ENCODE assay signal across 2 cellular contexts in the genomic region with DNA sequence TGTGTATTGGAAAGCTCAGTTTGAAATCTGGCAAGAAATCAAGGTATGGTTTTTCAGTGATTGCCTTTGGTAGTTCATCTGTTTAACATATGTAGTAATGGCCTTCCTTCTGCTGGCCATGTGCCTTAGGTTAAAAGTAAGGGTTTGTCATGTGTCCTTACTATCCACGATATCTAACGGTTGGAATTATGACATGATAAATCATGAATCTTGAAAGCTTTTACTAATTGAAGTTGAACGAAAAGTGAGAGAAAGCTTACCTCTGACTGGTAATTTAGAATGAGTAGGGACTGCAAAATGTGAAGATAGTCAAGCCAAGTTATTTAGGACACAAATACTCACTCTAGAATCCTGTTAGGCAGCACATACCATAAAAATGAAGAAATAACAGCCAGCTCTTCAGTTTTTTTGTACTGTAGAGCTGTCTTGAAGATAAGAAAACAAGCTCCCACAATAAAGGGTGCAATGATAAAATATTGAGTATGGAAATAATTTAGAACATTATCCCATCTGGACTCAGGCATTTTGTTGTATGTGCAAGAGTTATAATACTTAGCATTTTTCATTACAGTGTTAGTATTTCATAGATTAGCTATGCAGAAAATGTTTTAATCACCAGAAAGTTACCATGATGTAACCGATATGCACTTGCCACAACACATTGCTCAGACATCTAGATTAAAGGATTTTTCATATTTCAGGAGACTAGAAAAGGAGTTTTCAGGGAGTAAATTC.
TF ChIP-seq lines count a peak whose summit lies in the region.

No MANE protein-coding gene starts in this region.

TF ChIP-seq in IMR-90, 13 proteins besides CTCF, POLR2A, EP300 and RAD21 (continued from another document):
- no peak for TF ChIP-seq ELK1 (IDR thresholded peaks at IDR 0.05; ENCODE audit: borderline replicate concordance, low read depth, low read length)

TF ChIP-seq in HEK293T, 16 proteins besides CTCF, POLR2A, EP300 and RAD21 (continued from another document):
- no peak for TF ChIP-seq BHLHE40 (IDR thresholded peaks at IDR 0.05; ENCODE audit: borderline replicate concordance)
- TF ChIP-seq SP1 (IDR thresholded peaks at IDR 0.05) = no peak
- no peak for TF ChIP-seq SUZ12 (IDR thresholded peaks at IDR 0.05)
- no peak for TF ChIP-seq HDGF (IDR thresholded peaks at IDR 0.05; ENCODE audit: borderline replicate concordance)
- TF ChIP-seq, protein P1, sequence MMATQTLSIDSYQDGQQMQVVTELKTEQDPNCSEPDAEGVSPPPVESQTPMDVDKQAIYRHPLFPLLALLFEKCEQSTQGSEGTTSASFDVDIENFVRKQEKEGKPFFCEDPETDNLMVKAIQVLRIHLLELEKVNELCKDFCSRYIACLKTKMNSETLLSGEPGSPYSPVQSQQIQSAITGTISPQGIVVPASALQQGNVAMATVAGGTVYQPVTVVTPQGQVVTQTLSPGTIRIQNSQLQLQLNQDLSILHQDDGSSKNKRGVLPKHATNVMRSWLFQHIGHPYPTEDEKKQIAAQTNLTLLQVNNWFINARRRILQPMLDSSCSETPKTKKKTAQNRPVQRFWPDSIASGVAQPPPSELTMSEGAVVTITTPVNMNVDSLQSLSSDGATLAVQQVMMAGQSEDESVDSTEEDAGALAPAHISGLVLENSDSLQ (IDR thresholded peaks at IDR 0.05) = no peak
- TF ChIP-seq NFRKB (IDR thresholded peaks at IDR 0.05) = no peak
- no peak for TF ChIP-seq FOXM1 (IDR thresholded peaks at IDR 0.05; ENCODE audit: borderline replicate concordance)
- TF ChIP-seq ARNT (IDR thresholded peaks at IDR 0.05) = no peak
TF ChIP-seq in HEK293T: peak in this region for 0.
